Comparison of ENCODE assay signal across 18 cellular contexts in genomic region chr2:69993708-69994107, GRCh38.
"Had no signal": no experiment of that assay in that cellular context is flagged by ENCODE, and none has a peak within 500 bp of the region (broad histone marks: within the 10 kb centered on the region; RNA-seq: fewer than 3 reads in every experiment).

No MANE protein-coding gene starts in this region.

- H3K4me3 ChIP-seq: breast epithelium, colonic mucosa, heart right ventricle, lower lobe of right lung, spleen had no signal

- DNase-seq: activated CD4-positive, alpha-beta T cell treated with anti-CD3 and anti-CD28 coated beads for 1 hour; activated CD4-positive, alpha-beta T cell treated with anti-CD3 and anti-CD28 coated beads, Interleukin-2, amount 50 U/mL, for 1 hour; activated CD8-positive, alpha-beta T cell treated with anti-CD3 and anti-CD28 coated beads, Interleukin-2, amount 10 ng/mL, durations not matched to agents 7 days and 5 days; activated naive CD4-positive, alpha-beta T cell treated with anti-CD3 and anti-CD28 coated beads for 36 hours; amniotic stem cell; colonic mucosa; heart right ventricle; lower lobe of right lung; mesendoderm; naive B cell; occipital lobe; spleen; stimulated activated CD4-positive, alpha-beta T cell treated with anti-CD3 and anti-CD28 coated beads, Interleukin-4, amount 100 ng/mL, for 1 hour; stimulated activated naive CD4-positive, alpha-beta T cell; T-cell had no signal

- H3K27ac ChIP-seq: breast epithelium, colonic mucosa, heart right ventricle, lower lobe of right lung, spleen had no signal

- H3K27ac Mint-ChIP-seq: activated CD8-positive, alpha-beta T cell treated with anti-CD3 and anti-CD28 coated beads, Interleukin-2, amount 10 ng/mL, durations not matched to agents 7 days and 5 days; activated naive CD4-positive, alpha-beta T cell treated with anti-CD3 and anti-CD28 coated beads for 36 hours; activated T-cell treated with anti-CD3 and anti-CD28 coated beads, Interleukin-2, amount 50 U/mL, for 24 hours; activated T-helper 2 cell treated with anti-CD3 and anti-CD28 coated beads, Interferon-gamma antibody, Interleukin-2, Interleukin-4, amounts not matched to agents 10 μg/mL and 5 μg/mL and 100 μg/mL, durations not matched to agents 14 hours and 24 hours and 36 hours; T-cell had no signal

- H3K9me3 Mint-ChIP-seq: activated naive CD4-positive, alpha-beta T cell treated with anti-CD3 and anti-CD28 coated beads for 36 hours; activated T-cell treated with anti-CD3 and anti-CD28 coated beads, Interleukin-2, amount 50 U/mL, for 24 hours; activated T-helper 2 cell treated with anti-CD3 and anti-CD28 coated beads, Interferon-gamma antibody, Interleukin-2, Interleukin-4, amounts not matched to agents 10 μg/mL and 5 μg/mL and 100 μg/mL, durations not matched to agents 14 hours and 24 hours and 36 hours; T-cell had no signal

- H3K4me3 Mint-ChIP-seq: activated CD8-positive, alpha-beta T cell treated with anti-CD3 and anti-CD28 coated beads, Interleukin-2, amount 10 ng/mL, durations not matched to agents 7 days and 5 days; activated naive CD4-positive, alpha-beta T cell treated with anti-CD3 and anti-CD28 coated beads for 36 hours; activated T-cell treated with anti-CD3 and anti-CD28 coated beads, Interleukin-2, amount 50 U/mL, for 24 hours; naive B cell; T-cell had no signal

- H3K4me1 ChIP-seq: breast epithelium, colonic mucosa, lower lobe of right lung had no signal

- H3K36me3 ChIP-seq: breast epithelium, colonic mucosa had no signal

- H3K9me3 ChIP-seq: breast epithelium, colonic mucosa, heart right ventricle, lower lobe of right lung, spleen had no signal

- H3K27me3 ChIP-seq: breast epithelium, colonic mucosa, heart right ventricle, spleen had no signal

- ATAC-seq: activated CD8-positive, alpha-beta T cell treated with anti-CD3 and anti-CD28 coated beads, Interleukin-2, amount 10 ng/mL, durations not matched to agents 7 days and 5 days; heart right ventricle; lower lobe of right lung; T-cell had no signal

- H3K27me3 Mint-ChIP-seq: activated T-cell treated with anti-CD3 and anti-CD28 coated beads, Interleukin-2, amount 50 U/mL, for 24 hours; naive B cell; T-cell had no signal
